Comparison of ENCODE assay signal across 17 cellular contexts in genomic region chr5:60463179-60463868, GRCh38.
DNase-seq lines count a peak whose midpoint lies in the region; ATAC-seq, FAIRE-seq and TF ChIP-seq lines count a peak whose summit lies in the region.
"Had no signal": no experiment of that assay in that cellular context is flagged by ENCODE, and none has a peak within 500 bp of the region (broad histone marks: within the 10 kb centered on the region; RNA-seq: fewer than 3 reads in every experiment).

No MANE protein-coding gene starts in this region.

- FAIRE-seq in A549 (lab: Jason Lieb, UNC): peak; percentile 23
- FAIRE-seq in GM12891 (lab: Jason Lieb, UNC): no peak
- FAIRE-seq: endothelial cell of umbilical vein had no signal

- no peak overlapping the region for H3K4ac ChIP-seq in mesenchymal stem cell (ENCODE audit: low read depth in 1 of 2, low read length in 2 of 2)

- no peak overlapping the region for H3K14ac ChIP-seq in mesenchymal stem cell (ENCODE audit: low read length in 2 of 2)

- no peaks in the 10 kb centered on the region for H3K9me3 ChIP-seq in A549
- no peaks in the 10 kb centered on the region for H3K9me3 ChIP-seq in mesenchymal stem cell (ENCODE audit: control insufficient read depth, low read length)
- H3K9me3 ChIP-seq: SK-N-SH, upper lobe of left lung had no signal

- H3K4me3 ChIP-seq in A549 (no peak overlapping the region), mesenchymal stem cell (ENCODE audit: insufficient read depth in 1 of 2, low read depth in 1 of 2, low read length in 2 of 2) (no peak overlapping the region)
- H3K4me3 ChIP-seq: neural progenitor cell, upper lobe of left lung had no signal

- ATAC-seq in A549 (peak; percentile 89 to 95), HG03025 (IDR thresholded peaks at IDR 0.05; ENCODE audit: low FRiP score, unreplicated experiment) (no peak), HG03095 (IDR thresholded peaks at IDR 0.05; ENCODE audit: unreplicated experiment) (no peak), GM19452 (IDR thresholded peaks at IDR 0.05; ENCODE audit: unreplicated experiment) (no peak)
- ATAC-seq: activated naive CD8-positive, alpha-beta T cell treated with anti-CD3 and anti-CD28 coated beads, Interleukin-2, amount 50 U/mL, for 24 hours had no signal

- POLR2A ChIA-PET in A549 (lab: Yijun Ruan, JAX): interaction anchor here (1.0 kb wide), 1 partner anchor 24 kb away, joined by 5 read pairs; no protein-coding TSS in a partner anchor

- peak; percentile 35 to 95 for DNase-seq in A549 (ENCODE audit: low read depth in 1 of 2, low spot score in 1 of 2)
- peak; percentile 36 for DNase-seq in HuH-7 (ENCODE audit: low spot score)
- peak; percentile 97 for DNase-seq in brain pericyte (ENCODE audit: low read depth, low spot score)
- DNase-seq in mesenchymal stem cell: peak; percentile 96
- DNase-seq in GM12891 (ENCODE audit: insufficient read length, low spot score): no peak
- DNase-seq: activated CD4-positive, alpha-beta memory T cell treated with anti-CD3 and anti-CD28 coated beads, Interleukin-2, amount 10 ng/mL, durations not matched to agents 7 days and 5 days; activated naive CD8-positive, alpha-beta T cell treated with anti-CD3 and anti-CD28 coated beads, Interleukin-2, amount 50 U/mL, for 24 hours; MM.1S; NCI-H2029; NCI-H510A treated with DMSO at 0.1 percent for 48 hours; SK-N-SH; upper lobe of left lung had no signal

- no peak overlapping the region for H3K9ac ChIP-seq in mesenchymal stem cell (ENCODE audit: low read length)
- H3K9ac ChIP-seq: neural progenitor cell, SK-N-SH had no signal

- TF ChIP-seq EP300 in A549 (IDR thresholded peaks at IDR 0.05): peak; percentile 71 to 81; a peak in 4 of 5 replicates

- no peak overlapping the region for H2BK120ac ChIP-seq in mesenchymal stem cell (ENCODE audit: low read depth, low read length)

- H3K23ac ChIP-seq in mesenchymal stem cell (ENCODE audit: low read length in 2 of 2): no peak overlapping the region

- peak overlapping the region; percentile 39 for H4K91ac ChIP-seq in mesenchymal stem cell (ENCODE audit: low read length)

- H2BK5ac ChIP-seq in mesenchymal stem cell (ENCODE audit: low read depth, low read length, poor library complexity, severe bottlenecking): no peak overlapping the region

- H3K27ac ChIP-seq in A549: peak overlapping the region; percentile 66 to 77
- H3K27ac ChIP-seq in mesenchymal stem cell (ENCODE audit: low read length, poor library complexity, severe bottlenecking): no peak overlapping the region
- H3K27ac ChIP-seq: neural progenitor cell, upper lobe of left lung had no signal

- TF ChIP-seq POLR2A in A549 (IDR thresholded peaks at IDR 0.05; ENCODE audit: low read length): no peak
- no peak for TF ChIP-seq POLR2A in GM12891 (IDR thresholded peaks at IDR 0.05; ENCODE audit: low read depth, low read length)

- H3K4me1 ChIP-seq in A549 (peaks cover 32% of the 10 kb centered on the region), mesenchymal stem cell (ENCODE audit: control insufficient read depth, insufficient read depth, low read depth, low read length) (no peaks in the 10 kb centered on the region)
- H3K4me1 ChIP-seq: neural progenitor cell, upper lobe of left lung had no signal

- peak; percentile 6 to 54; a peak in 4 of 5 replicates for TF ChIP-seq RAD21 in A549 (conservative IDR thresholded peaks at IDR 0.05 in 1 of 2, IDR thresholded peaks at IDR 0.05 in 1 of 2)

- WGBS in A549 (ENCODE audit: missing lambda C conversion rate): 4% methylated on average over 5 of the region's 5 CpGs
- 25% methylated on average over 4 of the region's 5 CpGs for WGBS in mesenchymal stem cell

- no peaks in the 10 kb centered on the region for H3K27me3 ChIP-seq in mesenchymal stem cell (ENCODE audit: control insufficient read depth in 1 of 2, insufficient read depth in 1 of 2, low read length in 2 of 2)
- H3K27me3 ChIP-seq: neural progenitor cell, upper lobe of left lung had no signal

- TF ChIP-seq CTCF in A549 (IDR thresholded peaks at IDR 0.05): no peak

- no peak overlapping the region for H2AK5ac ChIP-seq in mesenchymal stem cell (ENCODE audit: low read length, severe bottlenecking)

- no peak overlapping the region for H4K8ac ChIP-seq in mesenchymal stem cell (ENCODE audit: low read length)

- no peak overlapping the region for H2AFZ ChIP-seq in mesenchymal stem cell (ENCODE audit: low read depth, low read length)
- H2AFZ ChIP-seq: neural progenitor cell had no signal

- H3K36me3 ChIP-seq in mesenchymal stem cell (ENCODE audit: control insufficient read depth in 1 of 2, insufficient read depth in 2 of 2, low read depth in 1 of 2, low read length in 2 of 2): no peaks in the 10 kb centered on the region
- H3K36me3 ChIP-seq: neural progenitor cell, upper lobe of left lung had no signal

- peak overlapping the region in 1 of 2 experiments; percentile 68 for H3K18ac ChIP-seq in mesenchymal stem cell (ENCODE audit: low read depth in 1 of 2, low read length in 2 of 2)

- no peak overlapping the region for H2BK15ac ChIP-seq in mesenchymal stem cell (ENCODE audit: low read depth, poor library complexity, severe bottlenecking)

- CTCF ChIA-PET in A549 (lab: Yijun Ruan, JAX): interaction anchor here (0.6 to 1.6 kb wide), 3 partner anchors 11 to 82 kb away, joined by 3 read pairs; no protein-coding TSS in a partner anchor

- H3K4me2 ChIP-seq in A549 (peak overlapping the region; percentile 47), mesenchymal stem cell (ENCODE audit: low read length, poor library complexity, severe bottlenecking) (no peak overlapping the region)
- H3K4me2 ChIP-seq: neural progenitor cell, SK-N-SH had no signal

- H3K79me1 ChIP-seq in mesenchymal stem cell (replicated peaks; ENCODE audit: low read length, poor library complexity, severe bottlenecking): no peaks in the 10 kb centered on the region

- H2BK12ac ChIP-seq in mesenchymal stem cell (ENCODE audit: low read length in 2 of 2): no peak overlapping the region

TF ChIP-seq in A549, 52 proteins besides CTCF, POLR2A, EP300 and RAD21 (continues in another document):
- TF ChIP-seq TP53 (CRISPR knock-in tag; IDR thresholded peaks at IDR 0.05) (no peak), ESRRA (IDR thresholded peaks at IDR 0.05; ENCODE audit: borderline replicate concordance, low read length) (no peak), PBX3 (IDR thresholded peaks at IDR 0.05) (no peak), HES2 (IDR thresholded peaks at IDR 0.05) (peak; percentile 85; the same call in 1 of the 2 replicates), CHD2 (IDR thresholded peaks at IDR 0.05; ENCODE audit: low read length, partially characterized antibody) (no peak), CEBPB (IDR thresholded peaks at IDR 0.05) (peak; percentile 94 to 99), JUN (IDR thresholded peaks at IDR 0.05) (peak; percentile 65 to 88; a peak in 4 of 5 replicates), MAX (IDR thresholded peaks at IDR 0.05) (peak; percentile 51), CBX2 (IDR thresholded peaks at IDR 0.05; ENCODE audit: borderline replicate concordance, low read depth) (no peak), HOXB13 (CRISPR knock-in tag; IDR thresholded peaks at IDR 0.05; ENCODE audit: low read depth) (no peak), POLR2AphosphoS2 (conservative IDR thresholded peaks at IDR 0.05; ENCODE audit: low read length) (no peak)

TF ChIP-seq in GM12891, 5 proteins besides CTCF, POLR2A, EP300 and RAD21:
- TF ChIP-seq TAF1 (IDR thresholded peaks at IDR 0.05; ENCODE audit: low read depth, low read length) (no peak), POLR2AphosphoS5 (IDR thresholded peaks at IDR 0.05; ENCODE audit: low read depth, low read length) (no peak), POU2F2 (IDR thresholded peaks at IDR 0.05; ENCODE audit: low read depth, low read length) (no peak), PAX5 (IDR thresholded peaks at IDR 0.05; ENCODE audit: insufficient read depth, low read length, severe bottlenecking) (no peak)

Comparison
In these comparisons a context has a peak if more than half of its experiments do, and no peak if none do; other contexts are left out.
1. ATAC-seq: peak in A549 (2 of 2); none in HG03025 (single experiment), HG03095 (single experiment) and GM19452 (single experiment).